ENCODE assay signal across 8 cellular contexts in genomic region chr3:105866656-105867653, GRCh38.
DNase-seq lines count a peak whose midpoint lies in the region; ATAC-seq and TF ChIP-seq lines count a peak whose summit lies in the region.

No MANE protein-coding gene starts in this region.

- H3K4me3 ChIP-seq in WERI-Rb-1 (ENCODE audit: low read depth, low read length), result peak overlapping the region; percentile 86; the same call in 1 of the 2 replicates
- peak overlapping the region; percentile 86 for H3K4me3 ChIP-seq in fibroblast of pulmonary artery (replicated peaks; ENCODE audit: low read depth, low read length)
- peak overlapping the region; percentile 89 for H3K4me3 ChIP-seq in retinal pigment epithelial cell (ENCODE audit: low read length)

- H3K36me3 ChIP-seq in WERI-Rb-1, result peaks cover 23% of the 10 kb centered on the region

- no peak overlapping the region for H3K27ac ChIP-seq in WERI-Rb-1

- no peaks in the 10 kb centered on the region for H3K9me3 ChIP-seq in WERI-Rb-1 (ENCODE audit: severe bottlenecking)

- H3K27me3 ChIP-seq in WERI-Rb-1 (ENCODE audit: insufficient read depth, low read depth, severe bottlenecking), result no peaks in the 10 kb centered on the region

- TF ChIP-seq CTCF in WERI-Rb-1 (IDR thresholded peaks at IDR 0.05; ENCODE audit: low read depth, low read length) (no peak), fibroblast of pulmonary artery (IDR thresholded peaks at IDR 0.05; ENCODE audit: low read length, missing control alignments) (no peak), retinal pigment epithelial cell (conservative IDR thresholded peaks at IDR 0.05; ENCODE audit: low read depth, low read length) (no peak)

- ATAC-seq in GM19035 (IDR thresholded peaks at IDR 0.05; ENCODE audit: unreplicated experiment) (peak; percentile 23), HG03139 (IDR thresholded peaks at IDR 0.05; ENCODE audit: unreplicated experiment) (peak; percentile 19)

- DNase-seq in CD1c-positive myeloid dendritic cell (ENCODE audit: extremely low spot score), result peak; percentile 11
- DNase-seq in WERI-Rb-1, result no peak
- peak; percentile 69 for DNase-seq in fibroblast of pulmonary artery (ENCODE audit: low read depth)
- DNase-seq in retinal pigment epithelial cell (ENCODE audit: low read depth), result no peak
- DNase-seq in NCI-H2029 (lab: John Stamatoyannopoulos, UW), result no peak
- DNase-seq in SIG-M5 treated with dmso at 0.1 percent for 504 hours (lab: John Stamatoyannopoulos, UW; ENCODE audit: unreplicated experiment), result no peak

Comparison
In these comparisons a context has a peak if more than half of its experiments do, and no peak if none do; other contexts are left out.
1. DNase-seq: peak in CD1c-positive myeloid dendritic cell (single experiment) and fibroblast of pulmonary artery (single experiment); none in WERI-Rb-1 (single experiment), retinal pigment epithelial cell (single experiment), NCI-H2029 (single experiment) and SIG-M5 treated with dmso at 0.1 percent for 504 hours (single experiment).
2. Peak in every context shown above with its lines, with median percentiles within 50 percentile points of each other: H3K4me3 ChIP-seq.